24 cellular contexts compared by ENCODE assay signal in the genomic region with DNA sequence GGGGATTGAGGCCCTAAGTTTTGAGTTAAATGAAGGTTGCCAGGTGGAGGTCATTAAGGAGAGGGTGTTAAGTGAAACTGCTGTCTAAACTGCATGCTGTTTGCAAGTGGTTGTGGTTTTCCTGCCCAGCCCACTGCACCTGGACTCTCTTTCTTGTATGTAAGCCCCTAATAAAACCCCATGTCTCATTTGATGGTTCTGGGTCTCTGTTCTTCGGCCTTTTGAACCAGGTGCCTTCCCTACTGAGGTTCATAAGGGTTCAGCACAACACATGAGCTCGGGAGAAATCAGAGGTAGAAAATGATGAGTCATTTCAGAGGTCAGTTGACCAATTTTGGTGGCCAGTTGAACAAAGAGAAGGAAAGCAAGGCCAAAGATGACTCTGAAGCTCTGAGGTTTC.
"Had no signal": no experiment of that assay in that cellular context is flagged by ENCODE, and none has a peak within 500 bp of the region (broad histone marks: within the 10 kb centered on the region; RNA-seq: fewer than 3 reads in every experiment).

No MANE protein-coding gene starts in this region.

- H3K36me3 Mint-ChIP-seq: memory B cell, mesothelial cell of epicardium, natural killer cell had no signal

- H3K4me2 ChIP-seq: hepatocyte, neural progenitor cell, smooth muscle cell had no signal

- H2AFZ ChIP-seq: hepatocyte, neural progenitor cell had no signal

- H3K9me3 Mint-ChIP-seq: memory B cell had no signal

- H3K79me2 ChIP-seq: hepatocyte had no signal

- H3K27me3 ChIP-seq: dorsolateral prefrontal cortex, hepatocyte, neural progenitor cell, pancreas, suprapubic skin, thyroid gland, upper lobe of left lung, vagina had no signal

- H3K4me3 ChIP-seq: dorsolateral prefrontal cortex, hepatocyte, left ventricle myocardium inferior, lower lobe of right lung, neural progenitor cell, pancreas, smooth muscle cell, suprapubic skin, thyroid gland, upper lobe of left lung, vagina had no signal

- FAIRE-seq: kidney, pancreas had no signal

- ATAC-seq: left cardiac atrium; lower lobe of right lung; natural killer cell; pancreas; right cardiac atrium; stimulated activated naive CD8-positive, alpha-beta T cell treated with anti-CD3 and anti-CD28 coated beads, Interleukin-15, Interleukin-2, amounts not matched to agents 100 U/mL and 50 U/mL, for 24 hours had no signal

- H3K36me3 ChIP-seq: left ventricle myocardium inferior, lower lobe of right lung, neural progenitor cell, pancreas, suprapubic skin, thyroid gland, upper lobe of left lung, vagina had no signal

- H3K9me3 ChIP-seq: left ventricle myocardium inferior, lower lobe of right lung, pancreas, suprapubic skin, thyroid gland, upper lobe of left lung, vagina had no signal

- H3K4me1 Mint-ChIP-seq: memory B cell, natural killer cell had no signal

- H3K27me3 Mint-ChIP-seq: progenitor cell of endocrine pancreas had no signal

- DNase-seq: dorsolateral prefrontal cortex; effector CD8-positive, alpha-beta T cell; foreskin melanocyte; head of caudate nucleus; kidney; left cardiac atrium; left ventricle myocardium inferior; lower lobe of right lung; natural killer cell; nucleus accumbens; pancreas; right cardiac atrium; stimulated activated CD4-positive, alpha-beta T cell treated with anti-CD3 and anti-CD28 coated beads, Interleukin-2, amount 100 ng/mL, for 48 hours; stimulated activated naive CD8-positive, alpha-beta T cell treated with anti-CD3 and anti-CD28 coated beads, Interleukin-15, Interleukin-2, amounts not matched to agents 100 U/mL and 50 U/mL, for 24 hours; thyroid gland; upper lobe of left lung had no signal

- H3K4me1 ChIP-seq: left ventricle myocardium inferior, lower lobe of right lung, neural progenitor cell, pancreas, suprapubic skin, thyroid gland, upper lobe of left lung, vagina had no signal

- H3K27ac ChIP-seq: dorsolateral prefrontal cortex, hepatocyte, left ventricle myocardium inferior, lower lobe of right lung, neural progenitor cell, pancreas, suprapubic skin, thyroid gland, upper lobe of left lung, vagina had no signal

- H3K27ac Mint-ChIP-seq: memory B cell, mesothelial cell of epicardium, natural killer cell, neural progenitor cell, progenitor cell of endocrine pancreas had no signal

- H3K4me3 Mint-ChIP-seq: memory B cell, mesothelial cell of epicardium, natural killer cell, neural progenitor cell had no signal

- H3K9ac ChIP-seq: neural progenitor cell had no signal
